Comparison of ENCODE assay signal across 18 cellular contexts in the genomic region with DNA sequence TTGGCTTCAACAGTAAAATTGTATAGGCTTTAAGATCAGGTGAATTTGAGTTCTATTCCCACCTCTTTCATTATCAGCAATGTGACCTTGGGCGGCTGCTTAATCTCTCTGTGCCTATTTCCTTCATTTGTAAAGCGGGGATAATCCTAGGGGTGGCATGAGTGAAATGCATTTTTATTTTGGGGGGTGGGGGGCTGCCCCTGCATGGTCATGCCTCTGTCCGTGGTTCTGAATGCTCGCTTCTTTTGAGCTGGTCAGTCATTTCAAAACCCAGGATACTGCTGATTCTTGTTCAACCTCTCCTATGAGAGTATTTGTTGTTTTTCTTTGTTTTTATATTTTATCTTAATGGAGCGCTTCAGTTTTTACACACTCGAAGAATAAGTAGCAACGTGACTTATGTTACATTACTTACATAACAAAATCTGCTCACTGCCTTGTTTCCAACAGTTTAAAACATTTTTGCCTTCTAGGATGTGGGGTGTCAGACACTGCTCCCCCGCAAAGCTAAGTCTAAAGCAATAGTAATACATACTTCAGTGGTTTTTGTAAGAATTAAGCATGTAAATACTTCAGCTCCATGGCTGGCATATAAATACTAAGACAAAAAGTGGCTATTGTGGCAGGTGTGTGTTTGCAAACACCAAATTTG.
DNase-seq lines count a peak whose midpoint lies in the region; ATAC-seq, FAIRE-seq and TF ChIP-seq lines count a peak whose summit lies in the region.
"Had no signal": no experiment of that assay in that cellular context is flagged by ENCODE, and none has a peak within 500 bp of the region (broad histone marks: within the 10 kb centered on the region; RNA-seq: fewer than 3 reads in every experiment).

No MANE protein-coding gene starts in this region.

- TF ChIP-seq CTCF in HepG2 (CRISPR knock-in tag; IDR thresholded peaks at IDR 0.05) (no peak), right lobe of liver (IDR thresholded peaks at IDR 0.05) (no peak), dorsolateral prefrontal cortex (IDR thresholded peaks at IDR 0.05 in 54 of 56, conservative IDR thresholded peaks at IDR 0.05 in 2 of 56; ENCODE audit: low read depth in 1 of 56, partially characterized antibody in 56 of 56) (no peak)

- H3K4me3 ChIP-seq in HepG2 (replicated peaks in 1 of 3; ENCODE audit: insufficient read depth in 1 of 3, low read depth in 2 of 3, low read length in 3 of 3): no peak overlapping the region
- H3K4me3 ChIP-seq in right lobe of liver: no peak overlapping the region
- peak overlapping the region in 3 of 59 donors; percentile 4 to 5 (median 5) for H3K4me3 ChIP-seq in dorsolateral prefrontal cortex
- H3K4me3 ChIP-seq: BLaER1 treated with 17β-estradiol and CSF1 and Interleukin-3, amounts not matched to agents 10 nM and 100 nM; HAP-1; SK-N-MC had no signal

- WGBS in HepG2 (ENCODE audit: low lambda C conversion rate): 26% methylated on average over 8 of the region's 8 CpGs
- WGBS in right lobe of liver (ENCODE audit: insufficient coverage, low coverage, low lambda C conversion rate, missing lambda C conversion rate): 81% methylated on average over 8 of the region's 8 CpGs

- H3K36me3 ChIP-seq in HepG2 (replicated peaks in 1 of 2; ENCODE audit: control insufficient read depth in 1 of 2, insufficient read depth in 2 of 2, low read length in 2 of 2): no peaks in the 10 kb centered on the region
- no peaks in the 10 kb centered on the region for H3K36me3 ChIP-seq in right lobe of liver
- H3K36me3 ChIP-seq: HAP-1 had no signal

- H3K9ac ChIP-seq in HepG2 (ENCODE audit: insufficient read depth, low read depth, low read length): no peak overlapping the region
- H3K9ac ChIP-seq: BLaER1 treated with 17β-estradiol and CSF1 and Interleukin-3, amounts not matched to agents 10 nM and 100 nM had no signal

- BruUV-seq in HepG2 (replicated peaks; lab: Mats Ljungman, UMichigan): no TSS peak

- TF ChIP-seq EP300 in HepG2 (IDR thresholded peaks at IDR 0.05; ENCODE audit: low read depth in 2 of 2, low read length in 2 of 2) (no peak), HepG2 (CRISPR knock-in tag; IDR thresholded peaks at IDR 0.05; ENCODE audit: borderline replicate concordance) (no peak)

- H3K9me3 ChIP-seq in HepG2 (ENCODE audit: low read length) (no peaks in the 10 kb centered on the region), right lobe of liver (no peaks in the 10 kb centered on the region)
- H3K9me3 ChIP-seq: HAP-1 had no signal

- no peak overlapping the region for H3K4me2 ChIP-seq in HepG2 (ENCODE audit: low read depth, low read length)

- H3K79me2 ChIP-seq in HepG2 (ENCODE audit: insufficient read depth, low read length): no peaks in the 10 kb centered on the region

- no peak for TF ChIP-seq RAD21 in HepG2 (CRISPR knock-in tag; IDR thresholded peaks at IDR 0.05)

- intact Hi-C loops in HepG2 (cut with micrococcal nuclease; ENCODE audit: unreplicated experiment): no loop called here
- intact Hi-C loops in right lobe of liver (cut with DNase I): no loop called here
- intact Hi-C loops in dorsolateral prefrontal cortex (cut with DNase I): loop anchor here in 1 of 2 donors (1.0 kb wide), 1 partner anchor 33 kb away; no protein-coding TSS in a partner anchor

- no peaks in the 10 kb centered on the region for H4K20me1 ChIP-seq in HepG2 (ENCODE audit: insufficient read depth, low read length)
- H4K20me1 ChIP-seq: BLaER1 treated with 17β-estradiol and CSF1 and Interleukin-3, amounts not matched to agents 10 nM and 100 nM had no signal

- POLR2A ChIA-PET in HepG2 (lab: Yijun Ruan, JAX): no interaction called here

- ATAC-seq in HepG2: no peak
- no peak for ATAC-seq in right lobe of liver

- FAIRE-seq in HepG2 (lab: Jason Lieb, UNC): no peak
- FAIRE-seq: G401.6 had no signal

- no peak overlapping the region for H2AFZ ChIP-seq in HepG2 (ENCODE audit: low read length)

- no peaks in the 10 kb centered on the region for H3K4me1 ChIP-seq in HepG2 (ENCODE audit: insufficient read depth, low read length)
- H3K4me1 ChIP-seq in right lobe of liver: no peaks in the 10 kb centered on the region
- H3K4me1 ChIP-seq: HAP-1 had no signal

- H3K27me3 ChIP-seq in HepG2 (ENCODE audit: control insufficient read depth in 1 of 2, insufficient read depth in 2 of 2, low read length in 2 of 2) (peaks cover 0 to 1% of the 10 kb centered on the region in 2 experiments; a peak in 2 of 5 replicates), right lobe of liver (no peaks in the 10 kb centered on the region), dorsolateral prefrontal cortex (no peaks in the 10 kb centered on the region)
- H3K27me3 ChIP-seq: BLaER1 treated with 17β-estradiol and CSF1 and Interleukin-3, amounts not matched to agents 10 nM and 100 nM had no signal

- CTCF ChIA-PET in HepG2 (lab: Yijun Ruan, JAX; ENCODE audit: low intra/inter-chr PET ratio, low total read pairs): no interaction called here

- H3K27ac ChIP-seq in HepG2 (ENCODE audit: extremely low read length, insufficient read depth, low read length): no peak overlapping the region
- no peak overlapping the region for H3K27ac ChIP-seq in right lobe of liver
- peak overlapping the region in 32 of 59 donors; percentile 2 to 74 (median 38) for H3K27ac ChIP-seq in dorsolateral prefrontal cortex
- H3K27ac ChIP-seq: BLaER1 treated with 17β-estradiol and CSF1 and Interleukin-3, amounts not matched to agents 10 nM and 100 nM; SK-N-MC had no signal

- TF ChIP-seq POLR2A in HepG2 (IDR thresholded peaks at IDR 0.05; ENCODE audit: insufficient read depth in 1 of 2, low read depth in 2 of 2, low read length in 2 of 2) (no peak), right lobe of liver (IDR thresholded peaks at IDR 0.05) (no peak)

- in situ Hi-C loops in HepG2 (cut with HindIII; ENCODE audit: extremely low pct_ligation_motif_present, low pct_unique_long_range_greater_than_20kb): no loop called here

- DNase-seq in HepG2 (ENCODE audit: low spot score) (no peak), right lobe of liver (no peak), dorsolateral prefrontal cortex (no peak), superior temporal gyrus (ENCODE audit: extremely low spot score) (peak; percentile 41), activated gamma-delta T cell (lab: John Stamatoyannopoulos, UW) (no peak), kidney tubule cell (ENCODE audit: low spot score) (no peak)
- DNase-seq in stimulated activated CD4-positive, alpha-beta T cell treated with anti-CD3 and anti-CD28 coated beads, Interleukin-2, amount 100 ng/mL, for 48 hours: no peak
- DNase-seq: CD8-positive, alpha-beta memory T cell; DMS79 treated with DMSO at 0.1 percent for 48 hours; NCI-H1105; NCI-H2081; NCI-H446 treated with DMSO at 0.1 percent for 48 hours; Right ventricle myocardium superior had no signal

TF ChIP-seq in HepG2, 621 proteins besides CTCF, POLR2A, EP300 and RAD21 (continues in another document):
- TF ChIP-seq ZFP36L2 (CRISPR knock-in tag; IDR thresholded peaks at IDR 0.05) (no peak), HNRNPK (IDR thresholded peaks at IDR 0.05; ENCODE audit: low read depth, low read length, poor library complexity, severe bottlenecking) (no peak), ZNF891 (CRISPR knock-in tag; IDR thresholded peaks at IDR 0.05) (no peak), BRF2 (CRISPR knock-in tag; IDR thresholded peaks at IDR 0.05) (no peak), MIER2 (CRISPR knock-in tag; IDR thresholded peaks at IDR 0.05) (peak; percentile 65; the same call in 1 of the 2 replicates)
- TF ChIP-seq, protein P1, sequence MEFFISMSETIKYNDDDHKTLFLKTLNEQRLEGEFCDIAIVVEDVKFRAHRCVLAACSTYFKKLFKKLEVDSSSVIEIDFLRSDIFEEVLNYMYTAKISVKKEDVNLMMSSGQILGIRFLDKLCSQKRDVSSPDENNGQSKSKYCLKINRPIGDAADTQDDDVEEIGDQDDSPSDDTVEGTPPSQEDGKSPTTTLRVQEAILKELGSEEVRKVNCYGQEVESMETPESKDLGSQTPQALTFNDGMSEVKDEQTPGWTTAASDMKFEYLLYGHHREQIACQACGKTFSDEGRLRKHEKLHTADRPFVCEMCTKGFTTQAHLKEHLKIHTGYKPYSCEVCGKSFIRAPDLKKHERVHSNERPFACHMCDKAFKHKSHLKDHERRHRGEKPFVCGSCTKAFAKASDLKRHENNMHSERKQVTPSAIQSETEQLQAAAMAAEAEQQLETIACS (CRISPR knock-in tag; IDR thresholded peaks at IDR 0.05): no peak

TF ChIP-seq in PFSK-1, 5 proteins besides CTCF, POLR2A, EP300 and RAD21:
- no peak for TF ChIP-seq TAF1 (IDR thresholded peaks at IDR 0.05; ENCODE audit: borderline replicate concordance, insufficient read depth, low read length)
- TF ChIP-seq, protein P2, sequence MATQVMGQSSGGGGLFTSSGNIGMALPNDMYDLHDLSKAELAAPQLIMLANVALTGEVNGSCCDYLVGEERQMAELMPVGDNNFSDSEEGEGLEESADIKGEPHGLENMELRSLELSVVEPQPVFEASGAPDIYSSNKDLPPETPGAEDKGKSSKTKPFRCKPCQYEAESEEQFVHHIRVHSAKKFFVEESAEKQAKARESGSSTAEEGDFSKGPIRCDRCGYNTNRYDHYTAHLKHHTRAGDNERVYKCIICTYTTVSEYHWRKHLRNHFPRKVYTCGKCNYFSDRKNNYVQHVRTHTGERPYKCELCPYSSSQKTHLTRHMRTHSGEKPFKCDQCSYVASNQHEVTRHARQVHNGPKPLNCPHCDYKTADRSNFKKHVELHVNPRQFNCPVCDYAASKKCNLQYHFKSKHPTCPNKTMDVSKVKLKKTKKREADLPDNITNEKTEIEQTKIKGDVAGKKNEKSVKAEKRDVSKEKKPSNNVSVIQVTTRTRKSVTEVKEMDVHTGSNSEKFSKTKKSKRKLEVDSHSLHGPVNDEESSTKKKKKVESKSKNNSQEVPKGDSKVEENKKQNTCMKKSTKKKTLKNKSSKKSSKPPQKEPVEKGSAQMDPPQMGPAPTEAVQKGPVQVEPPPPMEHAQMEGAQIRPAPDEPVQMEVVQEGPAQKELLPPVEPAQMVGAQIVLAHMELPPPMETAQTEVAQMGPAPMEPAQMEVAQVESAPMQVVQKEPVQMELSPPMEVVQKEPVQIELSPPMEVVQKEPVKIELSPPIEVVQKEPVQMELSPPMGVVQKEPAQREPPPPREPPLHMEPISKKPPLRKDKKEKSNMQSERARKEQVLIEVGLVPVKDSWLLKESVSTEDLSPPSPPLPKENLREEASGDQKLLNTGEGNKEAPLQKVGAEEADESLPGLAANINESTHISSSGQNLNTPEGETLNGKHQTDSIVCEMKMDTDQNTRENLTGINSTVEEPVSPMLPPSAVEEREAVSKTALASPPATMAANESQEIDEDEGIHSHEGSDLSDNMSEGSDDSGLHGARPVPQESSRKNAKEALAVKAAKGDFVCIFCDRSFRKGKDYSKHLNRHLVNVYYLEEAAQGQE (IDR thresholded peaks at IDR 0.05; ENCODE audit: insufficient read depth in 1 of 2, low read depth in 2 of 2, low read length in 2 of 2): peak; percentile 81 to 95

Comparison
In these comparisons a context has a peak if more than half of its experiments do, and no peak if none do; other contexts are left out.
1. H3K27ac ChIP-seq: peak in dorsolateral prefrontal cortex (32 of 59); none in HepG2 (single experiment) and right lobe of liver (0 of 3).